ENCODE assay signal across 12 cellular contexts in the genomic region with DNA sequence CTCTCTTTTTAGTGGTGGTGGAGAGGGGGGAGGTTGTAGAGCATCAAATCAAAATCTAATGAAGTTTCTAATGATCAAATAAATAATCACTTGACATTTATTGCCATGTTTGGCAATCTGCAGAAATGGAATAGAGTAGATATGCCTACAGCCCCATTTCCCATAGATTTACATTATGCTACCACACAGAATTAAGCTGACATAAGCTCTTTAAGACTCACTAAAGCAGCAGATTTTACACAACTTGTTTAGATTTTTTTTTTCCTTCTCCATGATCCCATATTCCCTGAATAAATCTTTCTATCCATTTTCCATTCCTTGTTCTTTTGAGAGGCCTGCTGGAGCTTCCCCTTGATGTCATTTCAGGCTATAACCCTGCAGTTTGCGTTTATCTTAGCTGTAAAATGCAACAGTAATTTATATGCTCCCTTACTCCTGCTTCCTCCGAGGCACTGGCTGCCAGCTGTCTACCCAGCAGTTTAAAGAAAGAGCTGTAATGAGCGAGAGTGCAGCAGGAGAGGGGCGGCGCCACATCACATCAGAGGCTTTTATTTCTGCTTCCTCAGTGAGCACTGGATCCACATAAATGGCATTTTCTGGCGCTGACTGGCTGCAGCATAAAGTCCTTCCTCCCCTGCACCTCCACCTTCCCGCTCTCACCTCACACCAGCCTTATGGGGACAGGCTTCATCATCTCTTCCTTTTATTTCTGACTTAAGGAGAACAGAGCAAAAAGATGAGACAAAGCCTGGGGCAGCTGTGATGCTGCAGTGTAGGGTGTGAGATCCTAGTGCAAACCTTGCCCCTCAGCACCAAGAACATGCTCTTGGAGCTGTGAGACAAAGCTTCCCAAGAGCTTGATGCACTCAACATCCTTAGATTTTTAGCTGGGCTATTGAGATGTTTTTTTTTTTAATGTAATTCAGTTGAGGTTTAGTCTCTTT.
DNase-seq lines count a peak whose midpoint lies in the region; ATAC-seq, FAIRE-seq and TF ChIP-seq lines count a peak whose summit lies in the region.
"Had no signal": no experiment of that assay in that cellular context is flagged by ENCODE, and none has a peak within 500 bp of the region (broad histone marks: within the 10 kb centered on the region; RNA-seq: fewer than 3 reads in every experiment).

No MANE protein-coding gene starts in this region.

- H3K27me3 Mint-ChIP-seq in CD8-positive, alpha-beta memory T cell: no peaks in the 10 kb centered on the region
- H3K27me3 Mint-ChIP-seq: T-cell had no signal

- POLR2A ChIA-PET in endothelial cell of umbilical vein (lab: Charles Lee): no interaction called here
- POLR2A ChIA-PET in CD8-positive, alpha-beta memory T cell (lab: Charles Lee): no interaction called here

- H3K4me2 ChIP-seq in endothelial cell of umbilical vein (ENCODE audit: insufficient read depth, low read length) (no peak overlapping the region), osteoblast (ENCODE audit: insufficient read depth, low read length) (peak overlapping the region; percentile 21)

- ATAC-seq in HG03135 (IDR thresholded peaks at IDR 0.05; ENCODE audit: unreplicated experiment): no peak
- ATAC-seq: T-cell had no signal

- no peaks in the 10 kb centered on the region for H3K9me1 ChIP-seq in endothelial cell of umbilical vein (replicated peaks; ENCODE audit: control insufficient read depth, extremely low read depth, insufficient read depth, low read length)

- dilution Hi-C loops in endothelial cell of umbilical vein (cut with MboI; ENCODE audit: extremely low pct_ligation_motif_present, low sequenced_read_pairs): no loop called here

- no peak overlapping the region for H3K4me3 Mint-ChIP-seq in CD8-positive, alpha-beta memory T cell
- H3K4me3 Mint-ChIP-seq: T-cell had no signal

- H3K4me1 Mint-ChIP-seq in CD8-positive, alpha-beta memory T cell: no peaks in the 10 kb centered on the region
- H3K4me1 Mint-ChIP-seq: T-cell had no signal

- H3K27me3 ChIP-seq in endothelial cell of umbilical vein (ENCODE audit: control insufficient read depth in 2 of 2, insufficient read depth in 2 of 2, low read length in 2 of 2) (no peaks in the 10 kb centered on the region), osteoblast (ENCODE audit: insufficient read depth, low read length) (no peaks in the 10 kb centered on the region)
- no peaks in the 10 kb centered on the region for H3K27me3 ChIP-seq in CD8-positive, alpha-beta memory T cell (ENCODE audit: insufficient read depth, low read length, poor library complexity, severe bottlenecking)
- H3K27me3 ChIP-seq: suprapubic skin had no signal

- no peak overlapping the region for H3K27ac ChIP-seq in endothelial cell of umbilical vein (ENCODE audit: insufficient read depth, low read depth, low read length)
- H3K27ac ChIP-seq in osteoblast (ENCODE audit: low read depth, low read length): no peak overlapping the region
- H3K27ac ChIP-seq in CD8-positive, alpha-beta memory T cell (ENCODE audit: low read depth, low read length): no peak overlapping the region
- H3K27ac ChIP-seq: skin epidermis, suprapubic skin had no signal

- H2AFZ ChIP-seq in endothelial cell of umbilical vein (ENCODE audit: low read depth, low read length) (peak overlapping the region; percentile 64), osteoblast (ENCODE audit: low read length) (peak overlapping the region; percentile 18)

- BruUV-seq in endothelial cell of umbilical vein (replicated peaks; lab: Mats Ljungman, UMichigan): no TSS peak

- H3K4me3 ChIP-seq in endothelial cell of umbilical vein (replicated peaks in 1 of 3; ENCODE audit: insufficient read depth in 1 of 3, low read depth in 1 of 3, low read length in 3 of 3): no peak overlapping the region
- H3K4me3 ChIP-seq in osteoblast (ENCODE audit: insufficient read depth, low read length): no peak overlapping the region
- H3K4me3 ChIP-seq in CD8-positive, alpha-beta memory T cell (ENCODE audit: low read length): no peak overlapping the region
- H3K4me3 ChIP-seq: HAP-1, skin epidermis, suprapubic skin had no signal

- H4K20me1 ChIP-seq in endothelial cell of umbilical vein (replicated peaks; ENCODE audit: control insufficient read depth, extremely low read depth, insufficient read depth, low read length) (no peaks in the 10 kb centered on the region), osteoblast (ENCODE audit: insufficient read depth, low read length) (no peaks in the 10 kb centered on the region)

- TF ChIP-seq CTCF in endothelial cell of umbilical vein (IDR thresholded peaks at IDR 0.05; ENCODE audit: extremely low read depth in 1 of 2, insufficient read depth in 1 of 2, low read depth in 1 of 2, low read length in 2 of 2) (no peak), osteoblast (IDR thresholded peaks at IDR 0.05; ENCODE audit: extremely low read depth, low read depth, low read length) (no peak)

- no peaks in the 10 kb centered on the region; the same call in 1 of the 2 replicates for H3K9me3 ChIP-seq in ES-I3 (ENCODE audit: control insufficient read depth, insufficient read depth, low read length)
- H3K9me3 ChIP-seq in endothelial cell of umbilical vein (replicated peaks; ENCODE audit: control insufficient read depth, insufficient read depth, low read length): no peaks in the 10 kb centered on the region
- H3K9me3 ChIP-seq in osteoblast (ENCODE audit: low read depth, low read length): no peaks in the 10 kb centered on the region
- no peaks in the 10 kb centered on the region for H3K9me3 ChIP-seq in CD8-positive, alpha-beta memory T cell (ENCODE audit: low read length)
- H3K9me3 ChIP-seq: HAP-1, suprapubic skin had no signal

- DNase-seq in NCI-H526 (lab: John Stamatoyannopoulos, UW) (peak; percentile 23 to 54), endothelial cell of umbilical vein (ENCODE audit: low read depth, low spot score) (peak; percentile 35), osteoblast (ENCODE audit: insufficient read length, low spot score, missing footprints) (no peak), cerebellum (ENCODE audit: low spot score) (no peak), cardiac septum (ENCODE audit: low spot score) (no peak)
- no peak for DNase-seq in CD8-positive, alpha-beta memory T cell
- DNase-seq: T-cell had no signal

- no peak overlapping the region for H3K27ac Mint-ChIP-seq in CD8-positive, alpha-beta memory T cell
- H3K27ac Mint-ChIP-seq: T-cell had no signal

- CTCF ChIA-PET in endothelial cell of umbilical vein (lab: Charles Lee): interaction anchor here (0.8 to 1.2 kb wide), 3 partner anchors 29 to 260 kb away, joined by 3 to 4 read pairs (median 3); no protein-coding TSS in a partner anchor
- CTCF ChIA-PET in CD8-positive, alpha-beta memory T cell (lab: Charles Lee): interaction anchor here (0.6 to 0.9 kb wide), 2 partner anchors 21 to 555 kb away, joined by 3 to 4 read pairs; no protein-coding TSS in a partner anchor

- H3K9ac ChIP-seq in ES-I3 (ENCODE audit: low read depth, low read length) (peak overlapping the region; percentile 26; the same call in 1 of the 2 replicates), endothelial cell of umbilical vein (replicated peaks; ENCODE audit: extremely low read depth, insufficient read depth, low read length) (no peak overlapping the region)

- intact Hi-C loops in endothelial cell of umbilical vein (cut with micrococcal nuclease) (no loop called here), cardiac septum (cut with DNase I) (no loop called here)

- H3K9me3 Mint-ChIP-seq in CD8-positive, alpha-beta memory T cell: peaks cover 0 to 19% (median 6%) of the 10 kb centered on the region in 5 donors

- peak; percentile 18 for FAIRE-seq in endothelial cell of umbilical vein (lab: Jason Lieb, UNC)

- H3K79me2 ChIP-seq in endothelial cell of umbilical vein (ENCODE audit: control insufficient read depth, insufficient read depth, low read length) (no peaks in the 10 kb centered on the region), osteoblast (ENCODE audit: insufficient read depth, low read length) (no peaks in the 10 kb centered on the region)

- no peaks in the 10 kb centered on the region for H3K36me3 Mint-ChIP-seq in CD8-positive, alpha-beta memory T cell
- H3K36me3 Mint-ChIP-seq: T-cell had no signal

- H3K4me1 ChIP-seq in ES-I3 (ENCODE audit: insufficient read depth, low read length) (peaks cover 23% of the 10 kb centered on the region), endothelial cell of umbilical vein (ENCODE audit: control insufficient read depth, extremely low read depth, insufficient read depth, low read length) (no peaks in the 10 kb centered on the region), osteoblast (ENCODE audit: insufficient read depth, low read length) (peaks cover 18% of the 10 kb centered on the region)
- H3K4me1 ChIP-seq in CD8-positive, alpha-beta memory T cell (ENCODE audit: insufficient read depth, low read length): no peaks in the 10 kb centered on the region
- H3K4me1 ChIP-seq: suprapubic skin had no signal

- H3K36me3 ChIP-seq in ES-I3 (ENCODE audit: insufficient read depth, low read length) (no peaks in the 10 kb centered on the region), endothelial cell of umbilical vein (ENCODE audit: control insufficient read depth in 2 of 2, extremely low read depth in 1 of 2, insufficient read depth in 2 of 2, low read length in 2 of 2) (no peaks in the 10 kb centered on the region), osteoblast (ENCODE audit: insufficient read depth, low read length) (no peaks in the 10 kb centered on the region)
- no peaks in the 10 kb centered on the region for H3K36me3 ChIP-seq in CD8-positive, alpha-beta memory T cell (ENCODE audit: insufficient read depth, low read length)
- H3K36me3 ChIP-seq: HAP-1, suprapubic skin had no signal

- no peak for TF ChIP-seq POLR2A in endothelial cell of umbilical vein (IDR thresholded peaks at IDR 0.05; ENCODE audit: low read depth, low read length)

TF ChIP-seq in endothelial cell of umbilical vein, 7 proteins besides CTCF, POLR2A, EP300 and RAD21:
- no peak for TF ChIP-seq GATA2 (IDR thresholded peaks at IDR 0.05; ENCODE audit: insufficient read depth, insufficient read length, low read depth, low read length)
- TF ChIP-seq, protein P1, sequence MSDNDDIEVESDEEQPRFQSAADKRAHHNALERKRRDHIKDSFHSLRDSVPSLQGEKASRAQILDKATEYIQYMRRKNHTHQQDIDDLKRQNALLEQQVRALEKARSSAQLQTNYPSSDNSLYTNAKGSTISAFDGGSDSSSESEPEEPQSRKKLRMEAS (IDR thresholded peaks at IDR 0.05; ENCODE audit: insufficient read depth, insufficient read length): no peak
- TF ChIP-seq FOS (IDR thresholded peaks at IDR 0.05; ENCODE audit: borderline replicate concordance, insufficient read depth, low read length): no peak
- no peak for TF ChIP-seq EZH2 (IDR thresholded peaks at IDR 0.05; ENCODE audit: borderline replicate concordance, low read depth, low read length, severe bottlenecking)
- TF ChIP-seq JUN (IDR thresholded peaks at IDR 0.05; ENCODE audit: borderline replicate concordance, insufficient read depth, insufficient read length, low read depth): no peak

Comparison
In these comparisons a context has a peak if more than half of its experiments do, and no peak if none do; other contexts are left out.
1. DNase-seq: peak in NCI-H526 (2 of 2) and endothelial cell of umbilical vein (single experiment); none in osteoblast (single experiment), cerebellum (single experiment), CD8-positive, alpha-beta memory T cell (0 of 5) and cardiac septum (single experiment).